Comparison of ENCODE assay signal across 19 cellular contexts in the genomic region with DNA sequence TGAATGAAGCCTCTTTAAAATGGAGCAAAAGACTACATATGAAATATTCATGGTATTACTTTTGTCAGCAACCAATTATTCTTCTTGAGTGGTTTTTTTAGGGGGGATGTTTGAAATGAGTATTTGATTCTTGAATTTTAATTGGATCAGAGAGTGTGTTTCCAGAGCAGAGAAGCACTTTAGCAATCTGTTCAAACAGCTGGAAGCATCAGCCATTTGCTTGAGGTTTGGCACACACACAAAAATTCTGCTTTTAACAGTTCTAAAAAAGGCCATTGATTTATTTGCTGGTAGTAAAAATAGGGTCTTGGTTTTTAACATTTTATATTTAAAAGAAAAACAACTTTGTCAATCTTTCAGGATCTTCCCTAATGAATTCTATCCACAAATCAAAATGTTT.
A peak's percentile ranks its signal among the peaks of the same experiment; 100 is the strongest.
DNase-seq lines count a peak whose midpoint lies in the region; ATAC-seq and TF ChIP-seq lines count a peak whose summit lies in the region.
"Had no signal": no experiment of that assay in that cellular context is flagged by ENCODE, and none has a peak within 500 bp of the region (broad histone marks: within the 10 kb centered on the region; RNA-seq: fewer than 3 reads in every experiment).

No MANE protein-coding gene starts in this region.

- H3K36me3 Mint-ChIP-seq in activated T-helper 2 cell treated with anti-CD3 and anti-CD28 coated beads, Interferon-gamma antibody, Interleukin-2, Interleukin-4, amounts not matched to agents 10 μg/mL and 5 μg/mL and 100 μg/mL, durations not matched to agents 14 hours and 24 hours and 36 hours (ENCODE audit: low read depth): no peaks in the 10 kb centered on the region
- H3K36me3 Mint-ChIP-seq: activated naive CD8-positive, alpha-beta T cell had no signal

- H3K9me3 ChIP-seq in lower lobe of right lung: no peaks in the 10 kb centered on the region
- H3K9me3 ChIP-seq: thyroid gland had no signal

- H3K4me1 Mint-ChIP-seq in activated T-helper 2 cell treated with anti-CD3 and anti-CD28 coated beads, Interferon-gamma antibody, Interleukin-2, Interleukin-4, amounts not matched to agents 10 μg/mL and 5 μg/mL and 100 μg/mL, durations not matched to agents 14 hours and 24 hours and 36 hours (ENCODE audit: low read depth): no peaks in the 10 kb centered on the region

- H3K27ac ChIP-seq in lower lobe of right lung: no peak overlapping the region
- H3K27ac ChIP-seq: RWPE1, thyroid gland had no signal

- H3K4me3 Mint-ChIP-seq in activated T-helper 2 cell treated with anti-CD3 and anti-CD28 coated beads, Interferon-gamma antibody, Interleukin-2, Interleukin-4, amounts not matched to agents 10 μg/mL and 5 μg/mL and 100 μg/mL, durations not matched to agents 14 hours and 24 hours and 36 hours (ENCODE audit: low read depth): no peak overlapping the region
- H3K4me3 Mint-ChIP-seq: activated naive CD8-positive, alpha-beta T cell; CD4-positive, alpha-beta T cell; endodermal cell; HFFc6 had no signal

- intact Hi-C loops in activated T-helper 2 cell treated with anti-CD3 and anti-CD28 coated beads, Interferon-gamma antibody, Interleukin-2, Interleukin-4, amounts not matched to agents 10 μg/mL and 5 μg/mL and 100 μg/mL, durations not matched to agents 14 hours and 24 hours and 36 hours (cut with micrococcal nuclease): no loop called here
- intact Hi-C loops in lower lobe of right lung (cut with DNase I): no loop called here

- H3K4me3 ChIP-seq in astrocyte of the spinal cord (ENCODE audit: low read depth, low read length) (no peak overlapping the region), lower lobe of right lung (no peak overlapping the region)
- H3K4me3 ChIP-seq: thyroid gland had no signal

- H3K27me3 ChIP-seq in lower lobe of right lung (ENCODE audit: low read depth): no peaks in the 10 kb centered on the region
- H3K27me3 ChIP-seq: thyroid gland had no signal

- no peak overlapping the region for H3K27ac Mint-ChIP-seq in activated T-helper 2 cell treated with anti-CD3 and anti-CD28 coated beads, Interferon-gamma antibody, Interleukin-2, Interleukin-4, amounts not matched to agents 10 μg/mL and 5 μg/mL and 100 μg/mL, durations not matched to agents 14 hours and 24 hours and 36 hours
- H3K27ac Mint-ChIP-seq: activated naive CD8-positive, alpha-beta T cell; CD4-positive, alpha-beta T cell; endodermal cell; HFFc6 had no signal

- ATAC-seq in lower lobe of right lung: no peak

- H3K9me3 Mint-ChIP-seq in activated T-helper 2 cell treated with anti-CD3 and anti-CD28 coated beads, Interferon-gamma antibody, Interleukin-2, Interleukin-4, amounts not matched to agents 10 μg/mL and 5 μg/mL and 100 μg/mL, durations not matched to agents 14 hours and 24 hours and 36 hours: peaks cover 3% of the 10 kb centered on the region
- H3K9me3 Mint-ChIP-seq: CD4-positive, alpha-beta T cell; endodermal cell had no signal

- DNase-seq in A172 (ENCODE audit: low spot score): peak; percentile 4
- peak; percentile 87 for DNase-seq in NCI-H128 (lab: John Stamatoyannopoulos, UW; ENCODE audit: unreplicated experiment)
- DNase-seq in NCI-H446 treated with DMSO at 0.1 percent for 48 hours (lab: John Stamatoyannopoulos, UW): peak; percentile 95
- DNase-seq in astrocyte of the spinal cord (ENCODE audit: low read depth, low spot score): peak; percentile 35
- DNase-seq in GM03348 (ENCODE audit: low spot score): no peak
- DNase-seq in SIG-M5 treated with dmso at 0.1 percent for 504 hours (lab: John Stamatoyannopoulos, UW; ENCODE audit: unreplicated experiment): no peak
- DNase-seq in activated T-helper 2 cell treated with anti-CD3 and anti-CD28 coated beads, Interferon-gamma antibody, Interleukin-2, Interleukin-4, amounts not matched to agents 10 μg/mL and 5 μg/mL and 100 μg/mL, durations not matched to agents 14 hours and 24 hours and 36 hours (ENCODE audit: low spot score): no peak
- DNase-seq in lower lobe of right lung: no peak
- DNase-seq: activated CD4-positive, CD25-positive, alpha-beta regulatory T cell treated with anti-CD3 and anti-CD28 coated beads, Interleukin-2, amount 50 U/mL, for 72 hours; CD4-positive, alpha-beta T cell; central memory CD4-positive, alpha-beta T cell; endodermal cell; HFFc6; NCI-H2227 treated with DMSO at 0.1 percent for 48 hours; stimulated activated CD4-positive, alpha-beta T cell treated with anti-CD3 and anti-CD28 coated beads, Interleukin-2, amount 100 ng/mL, for 24 hours; T-helper 2 cell; thyroid gland had no signal

- H3K27me3 Mint-ChIP-seq in activated T-helper 2 cell treated with anti-CD3 and anti-CD28 coated beads, Interferon-gamma antibody, Interleukin-2, Interleukin-4, amounts not matched to agents 10 μg/mL and 5 μg/mL and 100 μg/mL, durations not matched to agents 14 hours and 24 hours and 36 hours (ENCODE audit: low read depth): no peaks in the 10 kb centered on the region
- H3K27me3 Mint-ChIP-seq: activated naive CD8-positive, alpha-beta T cell; CD4-positive, alpha-beta T cell had no signal

- no peak for TF ChIP-seq CTCF in astrocyte of the spinal cord (IDR thresholded peaks at IDR 0.05; ENCODE audit: low read depth, low read length)
- no peak for TF ChIP-seq CTCF in lower lobe of right lung (IDR thresholded peaks at IDR 0.05)

- no peaks in the 10 kb centered on the region for H3K4me1 ChIP-seq in lower lobe of right lung
- H3K4me1 ChIP-seq: thyroid gland had no signal

- no peaks in the 10 kb centered on the region for H3K36me3 ChIP-seq in lower lobe of right lung
- H3K36me3 ChIP-seq: thyroid gland had no signal

- in situ Hi-C loops in astrocyte of the spinal cord (cut with HindIII; ENCODE audit: low sequenced_read_pairs): no loop called here

Comparison
In these comparisons a context has a peak if more than half of its experiments do, and no peak if none do; other contexts are left out.
1. DNase-seq: peak in A172 (single experiment), NCI-H128 (single experiment), NCI-H446 treated with DMSO at 0.1 percent for 48 hours (single experiment) and astrocyte of the spinal cord (single experiment); none in GM03348 (single experiment), SIG-M5 treated with dmso at 0.1 percent for 504 hours (single experiment), activated T-helper 2 cell treated with anti-CD3 and anti-CD28 coated beads, Interferon-gamma antibody, Interleukin-2, Interleukin-4, amounts not matched to agents 10 μg/mL and 5 μg/mL and 100 μg/mL, durations not matched to agents 14 hours and 24 hours and 36 hours (single experiment) and lower lobe of right lung (single experiment).